Comparison of ENCODE assay signal across 17 cellular contexts in the genomic region with DNA sequence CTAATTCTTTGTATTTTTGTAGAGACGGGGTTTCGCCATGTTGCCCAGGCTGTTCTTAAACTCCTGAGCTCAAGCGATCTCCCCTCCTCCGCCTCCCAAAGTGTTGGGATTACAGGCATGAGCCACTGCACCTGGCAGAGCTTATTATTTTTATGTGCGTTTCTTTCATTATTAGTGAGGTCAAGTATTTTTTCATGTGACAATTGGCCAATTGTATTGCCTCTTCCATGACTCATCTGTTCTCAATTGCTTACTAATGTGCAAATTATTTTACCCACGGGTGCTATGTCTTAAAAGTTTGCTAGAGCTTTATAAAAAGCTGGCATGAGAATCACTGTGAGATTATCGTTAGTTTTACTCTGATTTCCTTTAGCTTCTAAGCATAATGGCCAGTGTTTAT. TPM values are rescaled to one million over a fixed set of nuclear protein-coding genes. Genes with fewer than 3 reads are reported as not detected.
DNase-seq lines count a peak whose midpoint lies in the region; ATAC-seq, FAIRE-seq and TF ChIP-seq lines count a peak whose summit lies in the region.
"Had no signal": no experiment of that assay in that cellular context is flagged by ENCODE, and none has a peak within 500 bp of the region (broad histone marks: within the 10 kb centered on the region; RNA-seq: fewer than 3 reads in every experiment).

No MANE protein-coding gene starts in this region.

- WGBS in GM23248 (ENCODE audit: low coverage in 1 of 2, low lambda C conversion rate in 2 of 2, missing lambda C conversion rate in 2 of 2), 2 experiments = 40 to 45% methylated on average over 7 of the region's 7 CpGs
- WGBS in lower leg skin, 2 donors = 45 to 67% methylated on average over 7 of the region's 7 CpGs

- ATAC-seq in GM21786 (IDR thresholded peaks at IDR 0.05; ENCODE audit: unreplicated experiment) = no peak
- ATAC-seq in GM18870 (IDR thresholded peaks at IDR 0.05; ENCODE audit: unreplicated experiment) = no peak
- ATAC-seq: activated CD4-positive, alpha-beta T cell treated with anti-CD3 and anti-CD28 coated beads for 36 hours; left colon; T-helper 17 cell had no signal

- H3K9ac ChIP-seq in GM23248 = no peak overlapping the region
- H3K9ac ChIP-seq in endothelial cell of umbilical vein (replicated peaks; ENCODE audit: extremely low read depth, insufficient read depth, low read length) = no peak overlapping the region

- CTCF ChIA-PET in PC-9 (lab: Charles Lee) (interaction anchor here (0.6 to 0.8 kb wide), 3 partner anchors 13 to 190 kb away, joined by 3 to 9 read pairs (median 5); a partner anchor contains a TSS), endothelial cell of umbilical vein (lab: Charles Lee) (interaction anchor here (1.2 kb wide), 2 partner anchors 115 to 190 kb away, joined by 4 read pairs; no protein-coding TSS in a partner anchor)

- DNase-seq in GM23248 (peak; percentile 74), PC-9 (peak in 1 of 2 experiments; percentile 66), endothelial cell of umbilical vein (ENCODE audit: low read depth, low spot score) (no peak), renal cortical epithelial cell (ENCODE audit: low read depth) (peak; percentile 84), lower leg skin (ENCODE audit: low spot score in 2 of 2) (no peak), HT-29 (ENCODE audit: low spot score) (no peak)
- DNase-seq: activated CD4-positive, alpha-beta T cell treated with anti-CD3 and anti-CD28 coated beads for 36 hours; CD4-positive, CD25-positive, alpha-beta regulatory T cell; hypothalamus; left colon; NCI-H69; Peyer's patch; T-helper 17 cell had no signal

- H3K9me1 ChIP-seq in endothelial cell of umbilical vein (replicated peaks; ENCODE audit: control insufficient read depth, extremely low read depth, insufficient read depth, low read length) = no peaks in the 10 kb centered on the region

- H3K4me2 ChIP-seq in GM23248 (ENCODE audit: unreplicated experiment) = no peak overlapping the region
- H3K4me2 ChIP-seq in PC-9 = 0 out of 2 replicates have a peak overlapping the region, but pooled peaks have one; percentile 19
- no peak overlapping the region for H3K4me2 ChIP-seq in endothelial cell of umbilical vein (ENCODE audit: insufficient read depth, low read length)

- no peak overlapping the region for H2AFZ ChIP-seq in GM23248
- H2AFZ ChIP-seq in PC-9 = no peak overlapping the region
- no peak overlapping the region for H2AFZ ChIP-seq in endothelial cell of umbilical vein (ENCODE audit: low read depth, low read length)

- H4K20me1 ChIP-seq in GM23248 (ENCODE audit: insufficient read depth) = no peaks in the 10 kb centered on the region
- no peaks in the 10 kb centered on the region for H4K20me1 ChIP-seq in PC-9 (ENCODE audit: insufficient read depth)
- H4K20me1 ChIP-seq in endothelial cell of umbilical vein (replicated peaks; ENCODE audit: control insufficient read depth, extremely low read depth, insufficient read depth, low read length) = no peaks in the 10 kb centered on the region

- no peaks in the 10 kb centered on the region for H3K36me3 ChIP-seq in GM23248 (ENCODE audit: low read depth)
- H3K36me3 ChIP-seq in PC-9 (ENCODE audit: low read depth) = no peaks in the 10 kb centered on the region
- no peaks in the 10 kb centered on the region for H3K36me3 ChIP-seq in endothelial cell of umbilical vein (ENCODE audit: control insufficient read depth in 2 of 2, extremely low read depth in 1 of 2, insufficient read depth in 2 of 2, low read length in 2 of 2)
- H3K36me3 ChIP-seq: Peyer's patch, suprapubic skin had no signal

- TF ChIP-seq POLR2A in endothelial cell of umbilical vein (IDR thresholded peaks at IDR 0.05; ENCODE audit: low read depth, low read length) (no peak), lower leg skin (IDR thresholded peaks at IDR 0.05) (no peak)

- H3K9me2 ChIP-seq in GM23248 (ENCODE audit: insufficient read depth) (no peaks in the 10 kb centered on the region), PC-9 (ENCODE audit: insufficient read depth) (no peaks in the 10 kb centered on the region)

- H3K4me3 ChIP-seq in GM23248 (no peak overlapping the region), PC-9 (no peak overlapping the region), endothelial cell of umbilical vein (replicated peaks in 1 of 3; ENCODE audit: insufficient read depth in 1 of 3, low read depth in 1 of 3, low read length in 3 of 3) (no peak overlapping the region), lower leg skin (ENCODE audit: low read depth, poor library complexity, severe bottlenecking) (no peak overlapping the region)
- H3K4me3 ChIP-seq: Peyer's patch, suprapubic skin had no signal

- FAIRE-seq in endothelial cell of umbilical vein (lab: Jason Lieb, UNC) = no peak

- H3K79me2 ChIP-seq in GM23248 (ENCODE audit: insufficient read depth) (no peaks in the 10 kb centered on the region), PC-9 (ENCODE audit: low read depth) (no peaks in the 10 kb centered on the region), endothelial cell of umbilical vein (ENCODE audit: control insufficient read depth, insufficient read depth, low read length) (no peaks in the 10 kb centered on the region)

- H3K9me3 ChIP-seq in GM23248 (ENCODE audit: low read depth) (no peaks in the 10 kb centered on the region), PC-9 (ENCODE audit: insufficient read depth, low read depth) (no peaks in the 10 kb centered on the region), endothelial cell of umbilical vein (replicated peaks; ENCODE audit: control insufficient read depth, insufficient read depth, low read length) (no peaks in the 10 kb centered on the region)
- H3K9me3 ChIP-seq: Peyer's patch, suprapubic skin had no signal

- in situ Hi-C loops in GM23248 (cut with MboI) = no loop called here

- H3K27me3 ChIP-seq in GM23248 (replicated peaks; ENCODE audit: insufficient read depth) (peaks cover 4% of the 10 kb centered on the region; the same call in 1 of the 2 replicates), PC-9 (ENCODE audit: insufficient read depth, low read depth) (0 out of 2 replicates have a peak, but pooled peaks cover 4% of the 10 kb centered on the region), endothelial cell of umbilical vein (ENCODE audit: control insufficient read depth in 2 of 2, insufficient read depth in 2 of 2, low read length in 2 of 2) (peaks cover 19 to 22% of the 10 kb centered on the region in 2 experiments)
- H3K27me3 ChIP-seq: Peyer's patch had no signal

- dilution Hi-C loops in endothelial cell of umbilical vein (cut with MboI; ENCODE audit: extremely low pct_ligation_motif_present, low sequenced_read_pairs) = no loop called here

- H3F3A ChIP-seq in GM23248 (ENCODE audit: insufficient read depth) (no peaks in the 10 kb centered on the region), PC-9 (ENCODE audit: insufficient read depth, low read depth) (no peaks in the 10 kb centered on the region)

- H3K4me1 ChIP-seq in GM23248 (ENCODE audit: insufficient read depth) (no peaks in the 10 kb centered on the region), PC-9 (replicated peaks; ENCODE audit: insufficient read depth) (peaks cover 8% of the 10 kb centered on the region; the same call in 1 of the 2 replicates), endothelial cell of umbilical vein (ENCODE audit: control insufficient read depth, extremely low read depth, insufficient read depth, low read length) (peaks cover 2% of the 10 kb centered on the region)
- H3K4me1 ChIP-seq: Peyer's patch, suprapubic skin had no signal

- H3K27ac ChIP-seq in GM23248 = no peak overlapping the region
- H3K27ac ChIP-seq in PC-9 = no peak overlapping the region
- no peak overlapping the region for H3K27ac ChIP-seq in endothelial cell of umbilical vein (ENCODE audit: insufficient read depth, low read depth, low read length)
- H3K27ac ChIP-seq: Peyer's patch, suprapubic skin had no signal

- BruUV-seq in PC-9 (replicated peaks; lab: Mats Ljungman, UMichigan) (no TSS peak), endothelial cell of umbilical vein (replicated peaks; lab: Mats Ljungman, UMichigan) (no TSS peak)

- TF ChIP-seq CTCF in PC-9 (conservative IDR thresholded peaks at IDR 0.05) (no peak), endothelial cell of umbilical vein (IDR thresholded peaks at IDR 0.05; ENCODE audit: extremely low read depth in 1 of 2, insufficient read depth in 1 of 2, low read depth in 1 of 2, low read length in 2 of 2) (no peak), lower leg skin (IDR thresholded peaks at IDR 0.05) (no peak)

- POLR2A ChIA-PET in PC-9 (lab: Charles Lee; ENCODE audit: unreplicated experiment) = no interaction called here
- POLR2A ChIA-PET in endothelial cell of umbilical vein (lab: Charles Lee) = no interaction called here

- intact Hi-C loops in PC-9 (cut with micrococcal nuclease; ENCODE audit: unreplicated experiment) (no loop called here), endothelial cell of umbilical vein (cut with micrococcal nuclease) (no loop called here), lower leg skin (cut with DNase I; ENCODE audit: low total_unique reads) (loop anchor here (10.0 kb wide), 1 partner anchor 64 kb away; no protein-coding TSS in a partner anchor)

TF ChIP-seq in endothelial cell of umbilical vein, 7 proteins besides CTCF, POLR2A, EP300 and RAD21:
- TF ChIP-seq JUN (IDR thresholded peaks at IDR 0.05; ENCODE audit: borderline replicate concordance, insufficient read depth, insufficient read length, low read depth) (peak; percentile 18), MYC (IDR thresholded peaks at IDR 0.05; ENCODE audit: low read depth, low read length) (no peak)

RNA-seq across cellular contexts. Expression of a gene that starts 13.0 kb away (rescaled TPM):
- total RNA-seq in GM23248 (2014; rRNA removed; shearing (Covaris generic)) = not detected in 2 replicates
- polyA plus RNA-seq in GM23248 (2016; fragmentation: Nextera tagmentation; extraction: Ambion mirVana) (not detected in 2 replicates), endothelial cell of umbilical vein (not detected in 2 replicates)
- total RNA-seq in PC-9 (2021) (not detected in 2 replicates), endothelial cell of umbilical vein (not detected in 2 replicates), renal cortical epithelial cell (not detected in 2 replicates), lower leg skin (not detected)
- polyA plus RNA-seq in endothelial cell of umbilical vein (2011; cell fraction: cytosol; rRNA removed) = not detected in 2 replicates
- not detected in 2 replicates for polyA plus RNA-seq in endothelial cell of umbilical vein (2011; cell fraction: nucleus; rRNA removed)
- polyA plus RNA-seq in endothelial cell of umbilical vein (2012) = not detected in 2 replicates
- polyA minus RNA-seq in endothelial cell of umbilical vein = not detected in 2 replicates
- not detected for polyA minus RNA-seq in endothelial cell of umbilical vein (2011; cell fraction: cytosol; rRNA and poly(A)+ RNA removed)
- not detected in 2 replicates for polyA minus RNA-seq in endothelial cell of umbilical vein (2011; cell fraction: nucleus; rRNA and poly(A)+ RNA removed)
- total RNA-seq in HT-29 (2014; rRNA removed; shearing (Covaris generic)) = not detected in 2 replicates
- total RNA-seq: activated CD4-positive, alpha-beta T cell treated with anti-CD3 and anti-CD28 coated beads for 36 hours; CD4-positive, CD25-positive, alpha-beta regulatory T cell; chondrocyte; T-helper 17 cell had no signal
- polyA plus RNA-seq: CD4-positive, CD25-positive, alpha-beta regulatory T cell had no signal

Comparison
In these comparisons a context has a peak if more than half of its experiments do, and no peak if none do; other contexts are left out.
1. DNase-seq: peak in GM23248 (single experiment) and renal cortical epithelial cell (single experiment); none in endothelial cell of umbilical vein (single experiment), lower leg skin (0 of 2) and HT-29 (single experiment).